In the genomic region with DNA sequence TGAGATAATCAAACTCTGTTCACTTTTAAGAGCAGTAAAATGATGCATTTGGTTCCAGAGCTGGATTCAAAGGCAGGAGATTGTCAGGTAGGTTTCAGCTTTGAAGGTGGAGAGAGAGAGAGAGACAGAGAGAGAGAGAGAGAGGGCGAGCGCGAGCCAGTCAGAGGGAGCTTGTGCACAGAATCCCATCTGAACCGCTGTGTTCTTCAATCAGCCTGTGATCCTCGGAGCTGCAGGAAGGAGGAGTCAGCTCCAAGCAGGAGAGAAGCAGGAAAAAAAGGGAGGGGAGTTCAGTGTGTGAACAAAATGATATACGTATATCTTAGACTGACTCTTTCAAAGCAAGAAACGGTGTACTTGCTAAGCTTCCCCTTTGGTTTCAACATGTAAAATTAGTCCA, we compare ENCODE assay signal across 1 cellular context.
TF ChIP-seq lines count a peak whose summit lies in the region.

A gene with protein sequence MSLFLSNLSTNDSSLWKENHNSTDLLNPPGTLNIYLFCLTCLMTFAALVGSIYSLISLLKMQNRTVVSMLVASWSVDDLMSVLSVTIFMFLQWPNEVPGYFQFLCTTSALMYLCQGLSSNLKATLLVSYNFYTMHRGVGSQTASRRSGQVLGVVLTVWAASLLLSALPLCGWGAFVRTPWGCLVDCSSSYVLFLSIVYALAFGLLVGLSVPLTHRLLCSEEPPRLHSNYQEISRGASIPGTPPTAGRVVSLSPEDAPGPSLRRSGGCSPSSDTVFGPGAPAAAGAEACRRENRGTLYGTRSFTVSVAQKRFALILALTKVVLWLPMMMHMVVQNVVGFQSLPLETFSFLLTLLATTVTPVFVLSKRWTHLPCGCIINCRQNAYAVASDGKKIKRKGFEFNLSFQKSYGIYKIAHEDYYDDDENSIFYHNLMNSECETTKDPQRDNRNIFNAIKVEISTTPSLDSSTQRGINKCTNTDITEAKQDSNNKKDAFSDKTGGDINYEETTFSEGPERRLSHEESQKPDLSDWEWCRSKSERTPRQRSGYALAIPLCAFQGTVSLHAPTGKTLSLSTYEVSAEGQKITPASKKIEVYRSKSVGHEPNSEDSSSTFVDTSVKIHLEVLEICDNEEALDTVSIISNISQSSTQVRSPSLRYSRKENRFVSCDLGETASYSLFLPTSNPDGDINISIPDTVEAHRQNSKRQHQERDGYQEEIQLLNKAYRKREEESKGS (minus strand): TSS at position 177 of the 400 bp plus-strand sequence. CDS start 575 bp downstream, outside the sequence.

TF ChIP-seq in SK-N-SH, 30 proteins besides CTCF, POLR2A, EP300 and RAD21 (continued from another document):
- TF ChIP-seq REST (IDR thresholded peaks at IDR 0.05; ENCODE audit: low read depth, low read length) (no peak), USF2 (IDR thresholded peaks at IDR 0.05; ENCODE audit: borderline replicate concordance, low read depth, low read length) (no peak), MXI1 (IDR thresholded peaks at IDR 0.05; ENCODE audit: low read depth, low read length) (no peak), FOSL2 (IDR thresholded peaks at IDR 0.05; ENCODE audit: borderline replicate concordance, low read depth) (no peak), GATA2 (CRISPR knock-in tag; IDR thresholded peaks at IDR 0.05) (no peak), ELF1 (IDR thresholded peaks at IDR 0.05) (no peak), SMC3 (IDR thresholded peaks at IDR 0.05; ENCODE audit: low read depth, low read length) (no peak), IRF3 (IDR thresholded peaks at IDR 0.05; ENCODE audit: low read depth, low read length) (no peak), RCOR1 (IDR thresholded peaks at IDR 0.05; ENCODE audit: low read length) (no peak), YY1 (IDR thresholded peaks at IDR 0.05; ENCODE audit: low read depth) (no peak), FOXM1 (IDR thresholded peaks at IDR 0.05; ENCODE audit: low read depth) (no peak)
